Comparison of ENCODE assay signal across 9 cellular contexts in genomic region chr1:28185071-28185470, GRCh38. TPM values are rescaled to one million over a fixed set of nuclear protein-coding genes. Genes with fewer than 3 reads are reported as not detected.
"Had no signal": no experiment of that assay in that cellular context is flagged by ENCODE, and none has a peak within 500 bp of the region (broad histone marks: within the 10 kb centered on the region; RNA-seq: fewer than 3 reads in every experiment).

No MANE protein-coding gene starts in this region.

- H3K27me3 Mint-ChIP-seq: IgD-negative memory B cell had no signal

- H3K36me3 Mint-ChIP-seq: IgD-negative memory B cell had no signal

- H3K4me1 ChIP-seq: HAP-1 had no signal

- H3K36me3 ChIP-seq: HAP-1 had no signal

- H3K9me3 ChIP-seq: HAP-1 had no signal

- H3K27ac ChIP-seq: GM23248, HL-60 had no signal

- DNase-seq: GM23248, GOT3, H7, KG1 had no signal

- ATAC-seq: HCT116, HepG2 had no signal

- H3K4me3 ChIP-seq: GM23248, HAP-1 had no signal

RNA-seq across cellular contexts. Expression of gene PTAFR, which starts 8.6 kb away (rescaled TPM):
- total RNA-seq: GM23248 had no signal
- polyA plus RNA-seq: GM23248 had no signal
